17 cellular contexts compared by ENCODE assay signal in genomic region chr7:21980921-21981320, GRCh38. TPM values are rescaled to one million over a fixed set of nuclear protein-coding genes. Genes with fewer than 3 reads are reported as not detected.
DNase-seq lines count a peak whose midpoint lies in the region; ATAC-seq, FAIRE-seq and TF ChIP-seq lines count a peak whose summit lies in the region.
"Had no signal": no experiment of that assay in that cellular context is flagged by ENCODE, and none has a peak within 500 bp of the region (broad histone marks: within the 10 kb centered on the region; RNA-seq: fewer than 3 reads in every experiment).

No MANE protein-coding gene starts in this region.

- ATAC-seq in A549 (no peak), GM23338 (no peak), HepG2 (no peak), HG03095 (IDR thresholded peaks at IDR 0.05; ENCODE audit: unreplicated experiment) (no peak)
- ATAC-seq: HCT116 had no signal

- TF ChIP-seq EP300 in A549 (IDR thresholded peaks at IDR 0.05): no peak
- no peak for TF ChIP-seq EP300 in HepG2 (IDR thresholded peaks at IDR 0.05; ENCODE audit: low read depth in 2 of 2, low read length in 2 of 2)
- TF ChIP-seq EP300 in HepG2 (CRISPR knock-in tag; IDR thresholded peaks at IDR 0.05; ENCODE audit: borderline replicate concordance): no peak

- H3K4me2 ChIP-seq in A549: no peak overlapping the region
- H3K4me2 ChIP-seq in GM23338: no peak overlapping the region
- no peak overlapping the region for H3K4me2 ChIP-seq in HepG2 (ENCODE audit: low read depth, low read length)

- no peaks in the 10 kb centered on the region for H3K27me3 Mint-ChIP-seq in GM23338 (ENCODE audit: insufficient read depth, low read depth, poor library complexity)
- H3K27me3 Mint-ChIP-seq in activated CD4-positive, alpha-beta memory T cell treated with anti-CD3 and anti-CD28 coated beads, Interleukin-2, amount 10 ng/mL, durations not matched to agents 7 days and 5 days: peaks cover 10% of the 10 kb centered on the region

- H3K79me2 ChIP-seq in GM23338 (replicated peaks; ENCODE audit: insufficient read depth): no peaks in the 10 kb centered on the region
- H3K79me2 ChIP-seq in HepG2 (ENCODE audit: insufficient read depth, low read length): no peaks in the 10 kb centered on the region

- CTCF ChIA-PET in A549 (lab: Yijun Ruan, JAX): no interaction called here
- CTCF ChIA-PET in HepG2 (lab: Yijun Ruan, JAX; ENCODE audit: low intra/inter-chr PET ratio, low total read pairs): no interaction called here
- CTCF ChIA-PET in activated CD4-positive, alpha-beta memory T cell treated with anti-CD3 and anti-CD28 coated beads, Interleukin-2, amount 10 ng/mL, durations not matched to agents 7 days and 5 days (lab: Charles Lee): no interaction called here

- H3K27me3 ChIP-seq in GM23338 (ENCODE audit: insufficient read depth): no peaks in the 10 kb centered on the region
- peaks cover 0 to 3% of the 10 kb centered on the region in 2 experiments; a peak in 1 of 5 replicates for H3K27me3 ChIP-seq in HepG2 (ENCODE audit: control insufficient read depth in 1 of 2, insufficient read depth in 2 of 2, low read length in 2 of 2)

- no peaks in the 10 kb centered on the region for H3K9me3 Mint-ChIP-seq in GM23338
- H3K9me3 Mint-ChIP-seq in activated CD4-positive, alpha-beta memory T cell treated with anti-CD3 and anti-CD28 coated beads, Interleukin-2, amount 10 ng/mL, durations not matched to agents 7 days and 5 days: no peaks in the 10 kb centered on the region
- H3K9me3 Mint-ChIP-seq: CD8-positive, alpha-beta memory T cell had no signal

- H4K20me1 ChIP-seq in GM23338 (replicated peaks; ENCODE audit: insufficient read depth): no peaks in the 10 kb centered on the region
- no peaks in the 10 kb centered on the region; the same call in 1 of the 2 replicates for H4K20me1 ChIP-seq in HepG2 (ENCODE audit: insufficient read depth, low read length)

- no peak for TF ChIP-seq POLR2A in A549 (IDR thresholded peaks at IDR 0.05; ENCODE audit: low read length)
- TF ChIP-seq POLR2A in HepG2 (IDR thresholded peaks at IDR 0.05; ENCODE audit: insufficient read depth in 1 of 2, low read depth in 2 of 2, low read length in 2 of 2): no peak

- no peak for FAIRE-seq in A549 (lab: Jason Lieb, UNC)
- FAIRE-seq in HepG2 (lab: Jason Lieb, UNC): no peak
- FAIRE-seq: A204.1, GM12892, H54 had no signal

- DNase-seq in A549 (ENCODE audit: low read depth in 1 of 2, low spot score in 1 of 2) (no peak), GM23338 (ENCODE audit: low spot score) (no peak), OCI-M1 (lab: John Stamatoyannopoulos, UW) (peak; percentile 24), HepG2 (ENCODE audit: low spot score) (no peak), NAMALWA (ENCODE audit: low spot score) (no peak)
- DNase-seq in activated CD4-positive, alpha-beta memory T cell treated with anti-CD3 and anti-CD28 coated beads, Interleukin-2, amount 10 ng/mL, durations not matched to agents 7 days and 5 days: no peak
- DNase-seq: BE2C; Caco-2; CD8-positive, alpha-beta memory T cell; DND-41; GDM1 had no signal

- no peaks in the 10 kb centered on the region for H3K9me2 ChIP-seq in GM23338 (ENCODE audit: insufficient read depth)

- H3K4me3 Mint-ChIP-seq in GM23338: no peak overlapping the region
- H3K4me3 Mint-ChIP-seq in activated CD4-positive, alpha-beta memory T cell treated with anti-CD3 and anti-CD28 coated beads, Interleukin-2, amount 10 ng/mL, durations not matched to agents 7 days and 5 days: no peak overlapping the region
- H3K4me3 Mint-ChIP-seq: CD8-positive, alpha-beta memory T cell had no signal

- H3K4me1 Mint-ChIP-seq in GM23338: peaks cover 1% of the 10 kb centered on the region; the same call in 2 of the 3 replicates
- H3K4me1 Mint-ChIP-seq in activated CD4-positive, alpha-beta memory T cell treated with anti-CD3 and anti-CD28 coated beads, Interleukin-2, amount 10 ng/mL, durations not matched to agents 7 days and 5 days: no peaks in the 10 kb centered on the region
- H3K4me1 Mint-ChIP-seq: CD8-positive, alpha-beta memory T cell had no signal

- H3K27ac Mint-ChIP-seq in GM23338: no peak overlapping the region
- no peak overlapping the region for H3K27ac Mint-ChIP-seq in activated CD4-positive, alpha-beta memory T cell treated with anti-CD3 and anti-CD28 coated beads, Interleukin-2, amount 10 ng/mL, durations not matched to agents 7 days and 5 days
- H3K27ac Mint-ChIP-seq: CD8-positive, alpha-beta memory T cell had no signal

- H3K27ac ChIP-seq in A549 (no peak overlapping the region), GM23338 (ENCODE audit: low read depth) (no peak overlapping the region), HepG2 (ENCODE audit: extremely low read length, insufficient read depth, low read length) (no peak overlapping the region)
- H3K27ac ChIP-seq: C4-2B had no signal

- no peak overlapping the region for H3K4me3 ChIP-seq in A549
- no peak overlapping the region for H3K4me3 ChIP-seq in GM23338
- H3K4me3 ChIP-seq in HepG2 (replicated peaks in 1 of 3; ENCODE audit: insufficient read depth in 1 of 3, low read depth in 2 of 3, low read length in 3 of 3): no peak overlapping the region

- in situ Hi-C loops in HepG2 (cut with HindIII; ENCODE audit: extremely low pct_ligation_motif_present, low pct_unique_long_range_greater_than_20kb): no loop called here

- BruUV-seq in HepG2 (replicated peaks; lab: Mats Ljungman, UMichigan): no TSS peak

- no peaks in the 10 kb centered on the region for H3K36me3 Mint-ChIP-seq in GM23338 (ENCODE audit: low read depth)
- no peaks in the 10 kb centered on the region for H3K36me3 Mint-ChIP-seq in activated CD4-positive, alpha-beta memory T cell treated with anti-CD3 and anti-CD28 coated beads, Interleukin-2, amount 10 ng/mL, durations not matched to agents 7 days and 5 days (ENCODE audit: low read depth)
- H3K36me3 Mint-ChIP-seq: CD8-positive, alpha-beta memory T cell had no signal

- no peak for TF ChIP-seq CTCF in A549 (IDR thresholded peaks at IDR 0.05)
- TF ChIP-seq CTCF in GM23338 (conservative IDR thresholded peaks at IDR 0.05; ENCODE audit: low read depth in 2 of 2): no peak
- TF ChIP-seq CTCF in HepG2 (CRISPR knock-in tag; IDR thresholded peaks at IDR 0.05): no peak

- no peaks in the 10 kb centered on the region for H3K9me3 ChIP-seq in A549
- H3K9me3 ChIP-seq in HepG2 (ENCODE audit: low read length): no peaks in the 10 kb centered on the region
- H3K9me3 ChIP-seq: BE2C, Caco-2 had no signal

- intact Hi-C loops in HepG2 (cut with micrococcal nuclease; ENCODE audit: unreplicated experiment): no loop called here

- H2AFZ ChIP-seq in GM23338: 0 out of 2 replicates have a peak overlapping the region, but pooled peaks have one; percentile 14
- no peak overlapping the region for H2AFZ ChIP-seq in HepG2 (ENCODE audit: low read length)

- no peaks in the 10 kb centered on the region for H3F3A ChIP-seq in GM23338 (replicated peaks; ENCODE audit: low read depth)

- no peak for TF ChIP-seq RAD21 in A549 (conservative IDR thresholded peaks at IDR 0.05 in 1 of 2, IDR thresholded peaks at IDR 0.05 in 1 of 2)
- TF ChIP-seq RAD21 in HepG2 (CRISPR knock-in tag; IDR thresholded peaks at IDR 0.05): no peak

- no peak overlapping the region for H3K9ac ChIP-seq in HepG2 (ENCODE audit: insufficient read depth, low read depth, low read length)

- 33% methylated on average over 4 of the region's 4 CpGs for WGBS in A549 (ENCODE audit: missing lambda C conversion rate)
- 2% methylated on average over 3 of the region's 4 CpGs for WGBS in HepG2 (ENCODE audit: low lambda C conversion rate)

- H3K36me3 ChIP-seq in GM23338 (ENCODE audit: insufficient read depth) (no peaks in the 10 kb centered on the region), HepG2 (replicated peaks in 1 of 2; ENCODE audit: control insufficient read depth in 1 of 2, insufficient read depth in 2 of 2, low read length in 2 of 2) (no peaks in the 10 kb centered on the region)
- H3K36me3 ChIP-seq: BE2C had no signal

- H3K4me1 ChIP-seq in A549: no peaks in the 10 kb centered on the region
- no peaks in the 10 kb centered on the region for H3K4me1 ChIP-seq in GM23338 (ENCODE audit: insufficient read depth)
- H3K4me1 ChIP-seq in HepG2 (ENCODE audit: insufficient read depth, low read length): no peaks in the 10 kb centered on the region
- H3K4me1 ChIP-seq: BE2C, Caco-2 had no signal

- POLR2A ChIA-PET in A549 (lab: Yijun Ruan, JAX) (no interaction called here), HepG2 (lab: Yijun Ruan, JAX) (no interaction called here)
- POLR2A ChIA-PET in activated CD4-positive, alpha-beta memory T cell treated with anti-CD3 and anti-CD28 coated beads, Interleukin-2, amount 10 ng/mL, durations not matched to agents 7 days and 5 days (lab: Charles Lee): no interaction called here

RNA-seq across cellular contexts. Expression of gene CDCA7L, which starts 35.2 kb away (rescaled TPM):
- polyA plus RNA-seq in A549 (2011; rRNA removed) (23.3 and 27.8 TPM in 2 replicates), A549 (2017; fragmentation: RNase III; extraction: RNeasy Plus Mini Kit Qiagen cat#74134 plus additional on column Dnase treatment) (16.9 to 20.8 TPM (median 17.4 TPM) in 3 replicates), GM23338 (2016; fragmentation: Nextera tagmentation; extraction: Ambion mirVana) (187 and 194 TPM in 2 replicates), HepG2 (2011; rRNA removed) (3.7 and 4.2 TPM in 2 replicates)
- polyA plus RNA-seq in A549 (2012; cell fraction: cytosol; rRNA removed): 12.1 and 12.7 TPM in 2 replicates
- polyA plus RNA-seq in A549 (2012; cell fraction: nucleus; rRNA removed): 7.7 and 13.0 TPM in 2 replicates
- 30.3 and 36.7 TPM in 2 replicates for polyA minus RNA-seq in A549 (2011; rRNA and poly(A)+ RNA removed)
- 174 and 202 TPM in 2 replicates for total RNA-seq in GM23338 (2014; rRNA removed; shearing (Covaris generic))
- 2.7 and 3.4 TPM in 2 replicates for total RNA-seq in HepG2 (2016; rRNA removed; fragmentation: Illumina TruSeq; extraction: Trizol)
- total RNA-seq in HepG2 (2016; cell fraction: cytosol; rRNA removed; fragmentation: Illumina TruSeq; extraction: Trizol; ENCODE audit: low read depth): 1.1 TPM in 2 replicates
- 2.4 and 3.7 TPM in 2 replicates for total RNA-seq in HepG2 (2016; cell fraction: insoluble cytoplasmic fraction; rRNA removed; fragmentation: Illumina TruSeq; extraction: Trizol)
- total RNA-seq in HepG2 (2016; cell fraction: membrane; rRNA removed; fragmentation: Illumina TruSeq; extraction: Trizol): 2.4 and 2.7 TPM in 2 replicates
- 2.5 and 2.8 TPM in 2 replicates for total RNA-seq in HepG2 (2016; cell fraction: nucleus; rRNA removed; fragmentation: Illumina TruSeq; extraction: Trizol)
- 4.0 and 4.2 TPM in 2 replicates for polyA plus RNA-seq in HepG2 (2011; cell fraction: cytosol; rRNA removed)
- polyA plus RNA-seq in HepG2 (2011; cell fraction: nucleus; rRNA removed): 3.2 and 3.5 TPM in 2 replicates
- polyA plus RNA-seq in HepG2 (2012): 2.1 and 4.3 TPM in 2 replicates
- polyA plus RNA-seq in HepG2 (2016; cell fraction: cytosol; fragmentation: Illumina TruSeq; extraction: Trizol; ENCODE audit: low read depth): 0.18 and 0.43 TPM in 2 replicates
- 3.2 and 4.3 TPM in 2 replicates for polyA plus RNA-seq in HepG2 (2016; cell fraction: insoluble cytoplasmic fraction; fragmentation: Illumina TruSeq; extraction: Trizol; ENCODE audit: low read depth)
- polyA plus RNA-seq in HepG2 (2016; cell fraction: membrane; fragmentation: Illumina TruSeq; extraction: Trizol; ENCODE audit: low read depth): 1.4 and 1.6 TPM in 2 replicates
- polyA plus RNA-seq in HepG2 (2016; cell fraction: nucleus; fragmentation: Illumina TruSeq; extraction: Trizol; ENCODE audit: insufficient read depth, low read depth): 3.5 and 3.7 TPM in 2 replicates
- polyA minus RNA-seq in HepG2 (2011; rRNA and poly(A)+ RNA removed; ENCODE audit: low replicate concordance): 7.5 and 120 TPM in 2 replicates
- polyA minus RNA-seq in HepG2 (2011; cell fraction: cytosol; rRNA and poly(A)+ RNA removed): 4.8 and 6.8 TPM in 2 replicates
- polyA minus RNA-seq in HepG2 (2011; cell fraction: nucleus; rRNA and poly(A)+ RNA removed): 6.8 and 8.5 TPM in 2 replicates
- 10 to 100 TPM; 38.8 to 48.2 TPM for total RNA-seq in activated CD4-positive, alpha-beta memory T cell treated with anti-CD3 and anti-CD28 coated beads, Interleukin-2, amount 10 ng/mL, durations not matched to agents 7 days and 5 days

Comparison
In these comparisons a context has a peak if more than half of its experiments do, and no peak if none do; other contexts are left out.
1. RNA of gene CDCA7L, which starts 35.2 kb away (total RNA-seq): 174 to 202 TPM in GM23338 and 38.8 to 48.2 TPM in activated CD4-positive, alpha-beta memory T cell treated with anti-CD3 and anti-CD28 coated beads, Interleukin-2, amount 10 ng/mL, durations not matched to agents 7 days and 5 days; 1.1 to 3.7 TPM in HepG2; every median in the first group is over 4 times any median in the second.
2. Of the 38 proteins assayed by ChIP-seq in both HepG2 and A549: peak only in HepG2: none; only in A549: none; in both: MAFK; in neither: 37.